In the genomic region with DNA sequence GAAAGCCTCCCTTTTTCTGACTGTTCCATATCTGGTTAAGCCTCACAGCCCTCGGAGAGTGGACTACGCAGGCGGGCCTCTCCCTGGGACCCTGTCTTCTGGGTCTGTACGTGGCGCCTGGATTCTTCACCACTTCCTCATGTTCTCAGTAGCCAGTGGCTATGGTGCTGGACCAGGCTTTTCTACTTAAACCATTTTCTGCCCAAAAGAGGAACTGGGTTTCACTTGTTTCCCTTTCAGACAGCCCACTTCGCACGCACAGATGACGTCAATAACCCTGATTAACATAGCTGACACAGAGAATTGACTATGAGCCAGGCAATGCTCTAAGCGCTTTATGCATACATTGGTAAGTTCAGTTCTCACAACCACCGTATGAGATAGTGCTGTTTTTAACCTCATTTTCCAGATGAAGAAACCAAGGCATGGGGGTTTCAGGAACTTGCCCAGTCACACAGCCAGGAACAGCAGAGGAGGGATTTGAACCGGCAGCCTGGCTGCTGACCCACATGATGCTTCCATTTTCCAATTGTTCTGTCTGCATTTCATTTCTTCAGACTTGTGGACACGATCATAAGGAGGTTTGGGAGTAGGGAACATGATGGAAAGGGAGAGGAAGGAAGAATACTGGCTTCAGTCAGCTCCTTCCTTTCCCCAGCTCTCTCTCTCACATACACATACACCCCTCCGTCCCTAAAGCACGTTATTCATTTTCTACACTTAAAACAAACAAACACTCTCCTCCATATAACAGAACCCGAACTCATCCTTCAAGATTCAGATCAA, we compare ENCODE assay signal across 8 cellular contexts. TPM values are rescaled to one million over a fixed set of nuclear protein-coding genes. Genes with fewer than 3 reads are reported as not detected.
DNase-seq lines count a peak whose midpoint lies in the region; ATAC-seq and TF ChIP-seq lines count a peak whose summit lies in the region.

No MANE protein-coding gene starts in this region.

- H3K4me3 Mint-ChIP-seq in stimulated activated memory B cell treated with anti-CD40 and anti-IgM and Interleukin-4, amounts not matched to agents 10 μg/mL and 1 μg/mL and 100 μg/mL, for 72 hours: peak overlapping the region; percentile 64
- no peak overlapping the region for H3K4me3 Mint-ChIP-seq in GM23338

- peak; percentile 92 to 99 for DNase-seq in NOMO-1 (lab: John Stamatoyannopoulos, UW; ENCODE audit: unreplicated experiment in 2 of 2)
- DNase-seq in esophagus squamous epithelium (lab: John Stamatoyannopoulos, UW): peak; percentile 41
- DNase-seq in GM23338 (ENCODE audit: low spot score): no peak
- DNase-seq in EL: no peak
- DNase-seq in effector CD4-positive, alpha-beta T cell: no peak

- ATAC-seq in GM18861 (IDR thresholded peaks at IDR 0.05; ENCODE audit: unreplicated experiment) (peak; percentile 91), HG02623 (IDR thresholded peaks at IDR 0.05; ENCODE audit: unreplicated experiment) (peak; percentile 79), GM23338 (no peak)
- peak; percentile 95 for ATAC-seq in stimulated activated memory B cell treated with anti-CD40 and anti-IgM and Interleukin-4, amounts not matched to agents 10 μg/mL and 1 μg/mL and 100 μg/mL, for 72 hours

- no peaks in the 10 kb centered on the region for H3K36me3 Mint-ChIP-seq in stimulated activated memory B cell treated with anti-CD40 and anti-IgM and Interleukin-4, amounts not matched to agents 10 μg/mL and 1 μg/mL and 100 μg/mL, for 72 hours
- H3K36me3 Mint-ChIP-seq in GM23338 (ENCODE audit: low read depth): no peaks in the 10 kb centered on the region

- WGBS in esophagus squamous epithelium, 2 donors: 72 to 77% methylated on average over 14 to 15 of the region's 15 CpGs

- H3K4me3 ChIP-seq in esophagus squamous epithelium (peak overlapping the region in 1 of 4 donors; percentile 21), GM23338 (no peak overlapping the region)

- H3K4me1 Mint-ChIP-seq in stimulated activated memory B cell treated with anti-CD40 and anti-IgM and Interleukin-4, amounts not matched to agents 10 μg/mL and 1 μg/mL and 100 μg/mL, for 72 hours: peaks cover 67% of the 10 kb centered on the region
- peaks cover 10% of the 10 kb centered on the region for H3K4me1 Mint-ChIP-seq in GM23338

- peak in 2 of 4 donors; percentile 22 to 41 for TF ChIP-seq POLR2A in esophagus squamous epithelium (IDR thresholded peaks at IDR 0.05)

- no peaks in the 10 kb centered on the region for H3K79me2 ChIP-seq in GM23338 (replicated peaks; ENCODE audit: insufficient read depth)

- no peaks in the 10 kb centered on the region for H3K9me3 Mint-ChIP-seq in stimulated activated memory B cell treated with anti-CD40 and anti-IgM and Interleukin-4, amounts not matched to agents 10 μg/mL and 1 μg/mL and 100 μg/mL, for 72 hours
- H3K9me3 Mint-ChIP-seq in GM23338: no peaks in the 10 kb centered on the region

- H3K4me1 ChIP-seq in esophagus squamous epithelium (peaks cover 0 to 22% (median 5%) of the 10 kb centered on the region in 3 donors), GM23338 (ENCODE audit: insufficient read depth) (no peaks in the 10 kb centered on the region)

- H3K9me3 ChIP-seq in esophagus squamous epithelium: no peaks in the 10 kb centered on the region

- no peaks in the 10 kb centered on the region for H3K9me2 ChIP-seq in GM23338 (ENCODE audit: insufficient read depth)

- H3K36me3 ChIP-seq in esophagus squamous epithelium (no peaks in the 10 kb centered on the region), GM23338 (ENCODE audit: insufficient read depth) (no peaks in the 10 kb centered on the region)

- TF ChIP-seq CTCF in esophagus squamous epithelium (IDR thresholded peaks at IDR 0.05): no peak
- no peak for TF ChIP-seq CTCF in GM23338 (conservative IDR thresholded peaks at IDR 0.05; ENCODE audit: low read depth in 2 of 2)

- H3K4me2 ChIP-seq in GM23338: no peak overlapping the region

- intact Hi-C loops in esophagus squamous epithelium (cut with DNase I): no loop called here

- H3K27ac ChIP-seq in esophagus squamous epithelium (peak overlapping the region; percentile 30 to 78 (median 74)), GM23338 (ENCODE audit: low read depth) (no peak overlapping the region)

- H4K20me1 ChIP-seq in GM23338 (replicated peaks; ENCODE audit: insufficient read depth): no peaks in the 10 kb centered on the region

- H3K27me3 ChIP-seq in esophagus squamous epithelium (no peaks in the 10 kb centered on the region), GM23338 (ENCODE audit: insufficient read depth) (no peaks in the 10 kb centered on the region)

- no peaks in the 10 kb centered on the region for H3F3A ChIP-seq in GM23338 (replicated peaks; ENCODE audit: low read depth)

- no peak overlapping the region for H2AFZ ChIP-seq in GM23338

- peak overlapping the region; percentile 99 for H3K27ac Mint-ChIP-seq in stimulated activated memory B cell treated with anti-CD40 and anti-IgM and Interleukin-4, amounts not matched to agents 10 μg/mL and 1 μg/mL and 100 μg/mL, for 72 hours
- no peak overlapping the region for H3K27ac Mint-ChIP-seq in GM23338

- H3K27me3 Mint-ChIP-seq in stimulated activated memory B cell treated with anti-CD40 and anti-IgM and Interleukin-4, amounts not matched to agents 10 μg/mL and 1 μg/mL and 100 μg/mL, for 72 hours: no peaks in the 10 kb centered on the region
- H3K27me3 Mint-ChIP-seq in GM23338 (ENCODE audit: insufficient read depth, low read depth, poor library complexity): peaks cover 2% of the 10 kb centered on the region

TF ChIP-seq in GM23338, 12 proteins besides CTCF, POLR2A, EP300 and RAD21:
- TF ChIP-seq NANOG (IDR thresholded peaks at IDR 0.05; ENCODE audit: borderline replicate concordance) (no peak), JUNB (IDR thresholded peaks at IDR 0.05; ENCODE audit: unreplicated experiment) (no peak), STAT1 (IDR thresholded peaks at IDR 0.05; ENCODE audit: unreplicated experiment) (no peak), CREB1 (CRISPR knock-in tag; IDR thresholded peaks at IDR 0.05; ENCODE audit: low read depth) (no peak), ZNF114 (CRISPR knock-in tag; IDR thresholded peaks at IDR 0.05) (no peak), POLR2AphosphoS5 (IDR thresholded peaks at IDR 0.05; ENCODE audit: low read depth) (no peak), EZH2 (IDR thresholded peaks at IDR 0.05; ENCODE audit: low read depth, unreplicated experiment) (no peak), EZH2phosphoT487 (IDR thresholded peaks at IDR 0.05; ENCODE audit: unreplicated experiment) (no peak)
- TF ChIP-seq, protein P1, sequence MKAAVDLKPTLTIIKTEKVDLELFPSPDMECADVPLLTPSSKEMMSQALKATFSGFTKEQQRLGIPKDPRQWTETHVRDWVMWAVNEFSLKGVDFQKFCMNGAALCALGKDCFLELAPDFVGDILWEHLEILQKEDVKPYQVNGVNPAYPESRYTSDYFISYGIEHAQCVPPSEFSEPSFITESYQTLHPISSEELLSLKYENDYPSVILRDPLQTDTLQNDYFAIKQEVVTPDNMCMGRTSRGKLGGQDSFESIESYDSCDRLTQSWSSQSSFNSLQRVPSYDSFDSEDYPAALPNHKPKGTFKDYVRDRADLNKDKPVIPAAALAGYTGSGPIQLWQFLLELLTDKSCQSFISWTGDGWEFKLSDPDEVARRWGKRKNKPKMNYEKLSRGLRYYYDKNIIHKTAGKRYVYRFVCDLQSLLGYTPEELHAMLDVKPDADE (IDR thresholded peaks at IDR 0.05): no peak

RNA-seq across cellular contexts. Expression of a gene that starts 41.7 kb away (rescaled TPM):
- total RNA-seq in esophagus squamous epithelium: 1 to 10 TPM in 1 of 4 donors, under 1 TPM in 3; 0.23 to 2.5 (median 0.52) TPM
- total RNA-seq in GM23338 (2014; rRNA removed; shearing (Covaris generic)): 0.08 and 0.38 TPM in 2 replicates
- polyA plus RNA-seq in GM23338 (2016; fragmentation: Nextera tagmentation; extraction: Ambion mirVana): 0.21 and 0.27 TPM in 2 replicates

Comparison
In these comparisons a context has a peak if more than half of its experiments do, and no peak if none do; other contexts are left out.
1. DNase-seq: peak in NOMO-1 (2 of 2) and esophagus squamous epithelium (single experiment); none in GM23338 (single experiment), EL (single experiment) and effector CD4-positive, alpha-beta T cell (single experiment).